1 cellular context compared by ENCODE assay signal in genomic region chr18:57422313-57422872, GRCh38.
A peak's percentile ranks its signal among the peaks of the same experiment; 100 is the strongest.
TF ChIP-seq lines count a peak whose summit lies in the region.

No MANE protein-coding gene starts in this region.

TF ChIP-seq in HepG2, 621 proteins besides CTCF, POLR2A, EP300 and RAD21 (continued from another document and continues in another):
- TF ChIP-seq MAF1 (CRISPR knock-in tag; IDR thresholded peaks at IDR 0.05; ENCODE audit: borderline replicate concordance) (no peak), PLSCR1 (CRISPR knock-in tag; IDR thresholded peaks at IDR 0.05; ENCODE audit: borderline replicate concordance) (no peak), PLRG1 (conservative IDR thresholded peaks at IDR 0.05) (no peak), RARG (CRISPR knock-in tag; IDR thresholded peaks at IDR 0.05; ENCODE audit: low read depth) (no peak), PHB2 (IDR thresholded peaks at IDR 0.05; ENCODE audit: partially characterized antibody) (no peak), DBP (CRISPR knock-in tag; IDR thresholded peaks at IDR 0.05; ENCODE audit: not compliant biosample characterization) (no peak), ZNF747 (CRISPR knock-in tag; IDR thresholded peaks at IDR 0.05; ENCODE audit: borderline replicate concordance) (no peak), ZFP91 (CRISPR knock-in tag; IDR thresholded peaks at IDR 0.05; ENCODE audit: borderline replicate concordance) (no peak), STAG1 (CRISPR knock-in tag; IDR thresholded peaks at IDR 0.05) (peak; percentile 8; the same call in 1 of the 2 replicates), BRF2 (CRISPR knock-in tag; IDR thresholded peaks at IDR 0.05) (no peak), KDM3A (CRISPR knock-in tag; IDR thresholded peaks at IDR 0.05; ENCODE audit: low read depth) (no peak), AGO1 (IDR thresholded peaks at IDR 0.05; ENCODE audit: low read depth, low read length, poor library complexity, severe bottlenecking) (no peak), THAP8 (CRISPR knock-in tag; IDR thresholded peaks at IDR 0.05; ENCODE audit: borderline replicate concordance) (no peak), ATF7-NPFF (CRISPR knock-in tag; IDR thresholded peaks at IDR 0.05; ENCODE audit: low read depth) (no peak), HES4 (CRISPR knock-in tag; IDR thresholded peaks at IDR 0.05; ENCODE audit: borderline replicate concordance) (no peak), ZBTB1 (CRISPR knock-in tag; IDR thresholded peaks at IDR 0.05; ENCODE audit: borderline replicate concordance) (no peak), ZNF430 (CRISPR knock-in tag; IDR thresholded peaks at IDR 0.05) (no peak), ZBTB49 (CRISPR knock-in tag; IDR thresholded peaks at IDR 0.05; ENCODE audit: borderline replicate concordance) (no peak), ZSCAN12 (CRISPR knock-in tag; IDR thresholded peaks at IDR 0.05) (no peak), HMG20A (CRISPR knock-in tag; IDR thresholded peaks at IDR 0.05; ENCODE audit: borderline replicate concordance) (peak; percentile 70; the same call in 1 of the 2 replicates), CEBPZ (IDR thresholded peaks at IDR 0.05; ENCODE audit: low read length) (no peak), IRX3 (CRISPR knock-in tag; IDR thresholded peaks at IDR 0.05; ENCODE audit: borderline replicate concordance, low read depth) (no peak), HNF1B (CRISPR knock-in tag; IDR thresholded peaks at IDR 0.05) (no peak), CHD4 (IDR thresholded peaks at IDR 0.05; ENCODE audit: borderline replicate concordance, low read length) (no peak), NCOA5 (CRISPR knock-in tag; IDR thresholded peaks at IDR 0.05) (no peak), MEIS1 (CRISPR knock-in tag; IDR thresholded peaks at IDR 0.05; ENCODE audit: borderline replicate concordance) (no peak), ZNF609 (CRISPR knock-in tag; IDR thresholded peaks at IDR 0.05; ENCODE audit: borderline replicate concordance) (peak; percentile 82), SIX1 (CRISPR knock-in tag; IDR thresholded peaks at IDR 0.05; ENCODE audit: borderline replicate concordance) (no peak; the same call in 1 of the 2 replicates), MED8 (CRISPR knock-in tag; IDR thresholded peaks at IDR 0.05; ENCODE audit: insufficient replicate concordance) (no peak), ZNF775 (CRISPR knock-in tag; IDR thresholded peaks at IDR 0.05; ENCODE audit: borderline replicate concordance) (no peak), ZNF550 (CRISPR knock-in tag; IDR thresholded peaks at IDR 0.05; ENCODE audit: borderline replicate concordance) (no peak), ATM (IDR thresholded peaks at IDR 0.05; ENCODE audit: borderline replicate concordance) (no peak), PAX8 (CRISPR knock-in tag; IDR thresholded peaks at IDR 0.05; ENCODE audit: borderline replicate concordance) (no peak), CBX5 (CRISPR knock-in tag; IDR thresholded peaks at IDR 0.05; ENCODE audit: borderline replicate concordance) (no peak), ZFP1 (CRISPR knock-in tag; IDR thresholded peaks at IDR 0.05) (0 out of 2 replicates have a peak, but pooled peaks have one; percentile 24), ZNF18 (CRISPR knock-in tag; IDR thresholded peaks at IDR 0.05; ENCODE audit: insufficient replicate concordance) (no peak), MIER3 (CRISPR knock-in tag; IDR thresholded peaks at IDR 0.05; ENCODE audit: borderline replicate concordance) (peak; percentile 79; the same call in 1 of the 2 replicates), ZNF788 (CRISPR knock-in tag; IDR thresholded peaks at IDR 0.05; ENCODE audit: borderline replicate concordance) (no peak), TCF7L2 (IDR thresholded peaks at IDR 0.05; ENCODE audit: low read depth, low read length) (no peak), SNAPC2 (CRISPR knock-in tag; IDR thresholded peaks at IDR 0.05) (peak; percentile 54; the same call in 1 of the 2 replicates), ZNF589 (CRISPR knock-in tag; conservative IDR thresholded peaks at IDR 0.05) (no peak), TP53 (CRISPR knock-in tag; conservative IDR thresholded peaks at IDR 0.05) (0 out of 2 replicates have a peak, but pooled peaks have one; percentile 61), MXD4 (CRISPR knock-in tag; IDR thresholded peaks at IDR 0.05) (no peak), SMC3 (IDR thresholded peaks at IDR 0.05; ENCODE audit: low read length) (no peak), ARNT2 (CRISPR knock-in tag; IDR thresholded peaks at IDR 0.05; ENCODE audit: low read depth) (no peak), RBM22 (optimal IDR thresholded peaks at IDR 0.05; ENCODE audit: low read length) (no peak)
